8 cellular contexts compared by ENCODE assay signal in genomic region chr9:78369644-78370219, GRCh38.
A peak's percentile ranks its signal among the peaks of the same experiment; 100 is the strongest.
DNase-seq lines count a peak whose midpoint lies in the region; ATAC-seq and TF ChIP-seq lines count a peak whose summit lies in the region.

No MANE protein-coding gene starts in this region.

- H3K4me3 ChIP-seq in RWPE2 (ENCODE audit: severe bottlenecking), result no peak overlapping the region

- DNase-seq in CD1c-positive myeloid dendritic cell (ENCODE audit: extremely low spot score) (peak; percentile 49), RWPE2 (ENCODE audit: low spot score) (no peak), Right ventricle myocardium inferior (ENCODE audit: missing footprints) (peak; percentile 80), posterior vena cava (ENCODE audit: low spot score) (peak; percentile 85), T1000 (lab: John Stamatoyannopoulos, UW) (no peak)
- DNase-seq in activated naive CD4-positive, alpha-beta T cell treated with anti-CD3 and anti-CD28 coated beads, Interleukin-2, amount 50 U/mL, for 72 hours (ENCODE audit: low spot score in 2 of 2), result peak in 1 of 2 donors; percentile 68

- intact Hi-C loops in Right ventricle myocardium inferior (cut with DNase I) (loop anchor here (2.0 kb wide), 1 partner anchor 109 kb away; no protein-coding TSS in a partner anchor), posterior vena cava (cut with DNase I) (loop anchor here in 1 of 2 donors (10.0 kb wide), 1 partner anchor 105 kb away; no protein-coding TSS in a partner anchor)

- ATAC-seq in GM19455 (IDR thresholded peaks at IDR 0.05; ENCODE audit: unreplicated experiment) (peak; percentile 72), RWPE2 (ENCODE audit: low read depth) (peak; percentile 66; the same call in 2 of the 3 replicates), Right ventricle myocardium inferior (no peak)
- ATAC-seq in activated naive CD4-positive, alpha-beta T cell treated with anti-CD3 and anti-CD28 coated beads, Interleukin-2, amount 50 U/mL, for 72 hours, result peak; percentile 61 to 73

- no peaks in the 10 kb centered on the region for H3K36me3 ChIP-seq in RWPE2 (ENCODE audit: low read depth)

- no peaks in the 10 kb centered on the region for H3K36me3 Mint-ChIP-seq in activated naive CD4-positive, alpha-beta T cell treated with anti-CD3 and anti-CD28 coated beads, Interleukin-2, amount 50 U/mL, for 72 hours

- no peak for TF ChIP-seq EP300 in Ishikawa (IDR thresholded peaks at IDR 0.05; ENCODE audit: borderline replicate concordance)

- no peaks in the 10 kb centered on the region for H3K9me3 ChIP-seq in RWPE2 (ENCODE audit: severe bottlenecking)

- no peak overlapping the region for H3K27ac ChIP-seq in RWPE2 (ENCODE audit: poor library complexity, severe bottlenecking)

- H3K27ac Mint-ChIP-seq in activated naive CD4-positive, alpha-beta T cell treated with anti-CD3 and anti-CD28 coated beads, Interleukin-2, amount 50 U/mL, for 72 hours, result no peak overlapping the region

- no peaks in the 10 kb centered on the region for H3K9me3 Mint-ChIP-seq in activated naive CD4-positive, alpha-beta T cell treated with anti-CD3 and anti-CD28 coated beads, Interleukin-2, amount 50 U/mL, for 72 hours

- peak; percentile 82 for TF ChIP-seq RAD21 in Ishikawa (IDR thresholded peaks at IDR 0.05; ENCODE audit: low read depth)

- H3K27me3 ChIP-seq in RWPE2 (ENCODE audit: insufficient read depth, poor library complexity, severe bottlenecking), result no peaks in the 10 kb centered on the region

- H3K4me1 ChIP-seq in RWPE2 (ENCODE audit: insufficient read depth, poor library complexity, severe bottlenecking), result no peaks in the 10 kb centered on the region

- TF ChIP-seq CTCF in RWPE2 (IDR thresholded peaks at IDR 0.05; ENCODE audit: poor library complexity, severe bottlenecking), result peak; percentile 83

TF ChIP-seq in Ishikawa, 13 proteins besides CTCF, POLR2A, EP300 and RAD21:
- TF ChIP-seq, protein P1, sequence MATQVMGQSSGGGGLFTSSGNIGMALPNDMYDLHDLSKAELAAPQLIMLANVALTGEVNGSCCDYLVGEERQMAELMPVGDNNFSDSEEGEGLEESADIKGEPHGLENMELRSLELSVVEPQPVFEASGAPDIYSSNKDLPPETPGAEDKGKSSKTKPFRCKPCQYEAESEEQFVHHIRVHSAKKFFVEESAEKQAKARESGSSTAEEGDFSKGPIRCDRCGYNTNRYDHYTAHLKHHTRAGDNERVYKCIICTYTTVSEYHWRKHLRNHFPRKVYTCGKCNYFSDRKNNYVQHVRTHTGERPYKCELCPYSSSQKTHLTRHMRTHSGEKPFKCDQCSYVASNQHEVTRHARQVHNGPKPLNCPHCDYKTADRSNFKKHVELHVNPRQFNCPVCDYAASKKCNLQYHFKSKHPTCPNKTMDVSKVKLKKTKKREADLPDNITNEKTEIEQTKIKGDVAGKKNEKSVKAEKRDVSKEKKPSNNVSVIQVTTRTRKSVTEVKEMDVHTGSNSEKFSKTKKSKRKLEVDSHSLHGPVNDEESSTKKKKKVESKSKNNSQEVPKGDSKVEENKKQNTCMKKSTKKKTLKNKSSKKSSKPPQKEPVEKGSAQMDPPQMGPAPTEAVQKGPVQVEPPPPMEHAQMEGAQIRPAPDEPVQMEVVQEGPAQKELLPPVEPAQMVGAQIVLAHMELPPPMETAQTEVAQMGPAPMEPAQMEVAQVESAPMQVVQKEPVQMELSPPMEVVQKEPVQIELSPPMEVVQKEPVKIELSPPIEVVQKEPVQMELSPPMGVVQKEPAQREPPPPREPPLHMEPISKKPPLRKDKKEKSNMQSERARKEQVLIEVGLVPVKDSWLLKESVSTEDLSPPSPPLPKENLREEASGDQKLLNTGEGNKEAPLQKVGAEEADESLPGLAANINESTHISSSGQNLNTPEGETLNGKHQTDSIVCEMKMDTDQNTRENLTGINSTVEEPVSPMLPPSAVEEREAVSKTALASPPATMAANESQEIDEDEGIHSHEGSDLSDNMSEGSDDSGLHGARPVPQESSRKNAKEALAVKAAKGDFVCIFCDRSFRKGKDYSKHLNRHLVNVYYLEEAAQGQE (IDR thresholded peaks at IDR 0.05; ENCODE audit: low read depth), result no peak
- no peak for TF ChIP-seq ZBTB7A (IDR thresholded peaks at IDR 0.05; ENCODE audit: low read depth)
- TF ChIP-seq CREB1 (IDR thresholded peaks at IDR 0.05; ENCODE audit: low read depth), result no peak
- no peak for TF ChIP-seq MAX (IDR thresholded peaks at IDR 0.05)
- no peak for TF ChIP-seq USF1 (IDR thresholded peaks at IDR 0.05)
- TF ChIP-seq FOXM1 (IDR thresholded peaks at IDR 0.05; ENCODE audit: borderline replicate concordance, low read depth), result no peak
- no peak for TF ChIP-seq TAF1 (IDR thresholded peaks at IDR 0.05; ENCODE audit: low read depth)

Comparison
In these comparisons a context has a peak if more than half of its experiments do, and no peak if none do; other contexts are left out.
1. DNase-seq: peak in CD1c-positive myeloid dendritic cell (single experiment), Right ventricle myocardium inferior (single experiment) and posterior vena cava (single experiment); none in RWPE2 (single experiment) and T1000 (single experiment).